In genomic region chr2:173978447-173978846, GRCh38 we compare ENCODE assay signal across 2 cellular contexts.
TF ChIP-seq lines count a peak whose summit lies in the region.

No MANE protein-coding gene starts in this region.

TF ChIP-seq in HepG2, 621 proteins besides CTCF, POLR2A, EP300 and RAD21:
- TF ChIP-seq FOSL2 (CRISPR knock-in tag; IDR thresholded peaks at IDR 0.05) (peak; percentile 31; the same call in 1 of the 2 replicates), PCBP2 (optimal IDR thresholded peaks at IDR 0.05; ENCODE audit: low read depth, low read length, poor library complexity, severe bottlenecking) (no peak)
- TF ChIP-seq, protein P1, sequence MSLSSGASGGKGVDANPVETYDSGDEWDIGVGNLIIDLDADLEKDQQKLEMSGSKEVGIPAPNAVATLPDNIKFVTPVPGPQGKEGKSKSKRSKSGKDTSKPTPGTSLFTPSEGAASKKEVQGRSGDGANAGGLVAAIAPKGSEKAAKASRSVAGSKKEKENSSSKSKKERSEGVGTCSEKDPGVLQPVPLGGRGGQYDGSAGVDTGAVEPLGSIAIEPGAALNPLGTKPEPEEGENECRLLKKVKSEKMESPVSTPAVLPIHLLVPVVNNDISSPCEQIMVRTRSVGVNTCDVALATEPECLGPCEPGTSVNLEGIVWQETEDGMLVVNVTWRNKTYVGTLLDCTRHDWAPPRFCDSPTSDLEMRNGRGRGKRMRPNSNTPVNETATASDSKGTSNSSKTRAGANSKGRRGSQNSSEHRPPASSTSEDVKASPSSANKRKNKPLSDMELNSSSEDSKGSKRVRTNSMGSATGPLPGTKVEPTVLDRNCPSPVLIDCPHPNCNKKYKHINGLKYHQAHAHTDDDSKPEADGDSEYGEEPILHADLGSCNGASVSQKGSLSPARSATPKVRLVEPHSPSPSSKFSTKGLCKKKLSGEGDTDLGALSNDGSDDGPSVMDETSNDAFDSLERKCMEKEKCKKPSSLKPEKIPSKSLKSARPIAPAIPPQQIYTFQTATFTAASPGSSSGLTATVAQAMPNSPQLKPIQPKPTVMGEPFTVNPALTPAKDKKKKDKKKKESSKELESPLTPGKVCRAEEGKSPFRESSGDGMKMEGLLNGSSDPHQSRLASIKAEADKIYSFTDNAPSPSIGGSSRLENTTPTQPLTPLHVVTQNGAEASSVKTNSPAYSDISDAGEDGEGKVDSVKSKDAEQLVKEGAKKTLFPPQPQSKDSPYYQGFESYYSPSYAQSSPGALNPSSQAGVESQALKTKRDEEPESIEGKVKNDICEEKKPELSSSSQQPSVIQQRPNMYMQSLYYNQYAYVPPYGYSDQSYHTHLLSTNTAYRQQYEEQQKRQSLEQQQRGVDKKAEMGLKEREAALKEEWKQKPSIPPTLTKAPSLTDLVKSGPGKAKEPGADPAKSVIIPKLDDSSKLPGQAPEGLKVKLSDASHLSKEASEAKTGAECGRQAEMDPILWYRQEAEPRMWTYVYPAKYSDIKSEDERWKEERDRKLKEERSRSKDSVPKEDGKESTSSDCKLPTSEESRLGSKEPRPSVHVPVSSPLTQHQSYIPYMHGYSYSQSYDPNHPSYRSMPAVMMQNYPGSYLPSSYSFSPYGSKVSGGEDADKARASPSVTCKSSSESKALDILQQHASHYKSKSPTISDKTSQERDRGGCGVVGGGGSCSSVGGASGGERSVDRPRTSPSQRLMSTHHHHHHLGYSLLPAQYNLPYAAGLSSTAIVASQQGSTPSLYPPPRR (CRISPR knock-in tag; IDR thresholded peaks at IDR 0.05; ENCODE audit: borderline replicate concordance): no peak
- TF ChIP-seq, protein P2, sequence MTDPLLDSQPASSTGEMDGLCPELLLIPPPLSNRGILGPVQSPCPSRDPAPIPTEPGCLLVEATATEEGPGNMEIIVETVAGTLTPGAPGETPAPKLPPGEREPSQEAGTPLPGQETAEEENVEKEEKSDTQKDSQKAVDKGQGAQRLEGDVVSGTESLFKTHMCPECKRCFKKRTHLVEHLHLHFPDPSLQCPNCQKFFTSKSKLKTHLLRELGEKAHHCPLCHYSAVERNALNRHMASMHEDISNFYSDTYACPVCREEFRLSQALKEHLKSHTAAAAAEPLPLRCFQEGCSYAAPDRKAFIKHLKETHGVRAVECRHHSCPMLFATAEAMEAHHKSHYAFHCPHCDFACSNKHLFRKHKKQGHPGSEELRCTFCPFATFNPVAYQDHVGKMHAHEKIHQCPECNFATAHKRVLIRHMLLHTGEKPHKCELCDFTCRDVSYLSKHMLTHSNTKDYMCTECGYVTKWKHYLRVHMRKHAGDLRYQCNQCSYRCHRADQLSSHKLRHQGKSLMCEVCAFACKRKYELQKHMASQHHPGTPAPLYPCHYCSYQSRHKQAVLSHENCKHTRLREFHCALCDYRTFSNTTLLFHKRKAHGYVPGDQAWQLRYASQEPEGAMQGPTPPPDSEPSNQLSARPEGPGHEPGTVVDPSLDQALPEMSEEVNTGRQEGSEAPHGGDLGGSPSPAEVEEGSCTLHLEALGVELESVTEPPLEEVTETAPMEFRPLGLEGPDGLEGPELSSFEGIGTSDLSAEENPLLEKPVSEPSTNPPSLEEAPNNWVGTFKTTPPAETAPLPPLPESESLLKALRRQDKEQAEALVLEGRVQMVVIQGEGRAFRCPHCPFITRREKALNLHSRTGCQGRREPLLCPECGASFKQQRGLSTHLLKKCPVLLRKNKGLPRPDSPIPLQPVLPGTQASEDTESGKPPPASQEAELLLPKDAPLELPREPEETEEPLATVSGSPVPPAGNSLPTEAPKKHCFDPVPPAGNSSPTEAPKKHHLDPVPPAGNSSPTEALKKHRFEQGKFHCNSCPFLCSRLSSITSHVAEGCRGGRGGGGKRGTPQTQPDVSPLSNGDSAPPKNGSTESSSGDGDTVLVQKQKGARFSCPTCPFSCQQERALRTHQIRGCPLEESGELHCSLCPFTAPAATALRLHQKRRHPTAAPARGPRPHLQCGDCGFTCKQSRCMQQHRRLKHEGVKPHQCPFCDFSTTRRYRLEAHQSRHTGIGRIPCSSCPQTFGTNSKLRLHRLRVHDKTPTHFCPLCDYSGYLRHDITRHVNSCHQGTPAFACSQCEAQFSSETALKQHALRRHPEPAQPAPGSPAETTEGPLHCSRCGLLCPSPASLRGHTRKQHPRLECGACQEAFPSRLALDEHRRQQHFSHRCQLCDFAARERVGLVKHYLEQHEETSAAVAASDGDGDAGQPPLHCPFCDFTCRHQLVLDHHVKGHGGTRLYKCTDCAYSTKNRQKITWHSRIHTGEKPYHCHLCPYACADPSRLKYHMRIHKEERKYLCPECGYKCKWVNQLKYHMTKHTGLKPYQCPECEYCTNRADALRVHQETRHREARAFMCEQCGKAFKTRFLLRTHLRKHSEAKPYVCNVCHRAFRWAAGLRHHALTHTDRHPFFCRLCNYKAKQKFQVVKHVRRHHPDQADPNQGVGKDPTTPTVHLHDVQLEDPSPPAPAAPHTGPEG (CRISPR knock-in tag; IDR thresholded peaks at IDR 0.05): no peak
TF ChIP-seq in HepG2: peak in this region for 1.

TF ChIP-seq in K562, 482 proteins besides CTCF, POLR2A, EP300 and RAD21:
- no peak for TF ChIP-seq ZNF431 (CRISPR knock-in tag; IDR thresholded peaks at IDR 0.05)
- 0 out of 2 replicates have a peak, but pooled peaks have one; percentile 11 for TF ChIP-seq ZNF384 (IDR thresholded peaks at IDR 0.05; ENCODE audit: low read depth, low read length)
- TF ChIP-seq PKNOX1 (IDR thresholded peaks at IDR 0.05): 0 out of 2 replicates have a peak, but pooled peaks have one; percentile 8
TF ChIP-seq in K562: peak in this region for 2.
